In genomic region chr5:112915831-112916230, GRCh38 we compare ENCODE assay signal across 16 cellular contexts. TPM values are rescaled to one million over a fixed set of nuclear protein-coding genes. Genes with fewer than 3 reads are reported as not detected.
DNase-seq lines count a peak whose midpoint lies in the region; ATAC-seq, FAIRE-seq and TF ChIP-seq lines count a peak whose summit lies in the region.
"Had no signal": no experiment of that assay in that cellular context is flagged by ENCODE, and none has a peak within 500 bp of the region (broad histone marks: within the 10 kb centered on the region; RNA-seq: fewer than 3 reads in every experiment).

No MANE protein-coding gene starts in this region.

- no peak overlapping the region for H3K4me3 ChIP-seq in mucosa of descending colon
- H3K4me3 ChIP-seq: heart left ventricle had no signal

- TF ChIP-seq CTCF in mucosa of descending colon (IDR thresholded peaks at IDR 0.05) = no peak

- no peak for TF ChIP-seq POLR2A in GM12891 (IDR thresholded peaks at IDR 0.05; ENCODE audit: low read depth, low read length)

- peak overlapping the region; percentile 76 for H3K27ac Mint-ChIP-seq in activated CD8-positive, alpha-beta memory T cell treated with anti-CD3 and anti-CD28 coated beads, Interleukin-2, amount 10 ng/mL, durations not matched to agents 7 days and 5 days
- H3K27ac Mint-ChIP-seq: mesothelial cell of epicardium had no signal

- H3K4me1 ChIP-seq in mucosa of descending colon (ENCODE audit: low read depth) = peaks cover 31% of the 10 kb centered on the region

- no peak for FAIRE-seq in GM12891 (lab: Jason Lieb, UNC)
- FAIRE-seq: endometrium had no signal

- H3K4me1 Mint-ChIP-seq in activated CD8-positive, alpha-beta memory T cell treated with anti-CD3 and anti-CD28 coated beads, Interleukin-2, amount 10 ng/mL, durations not matched to agents 7 days and 5 days = peaks cover 70% of the 10 kb centered on the region

- no peaks in the 10 kb centered on the region for H3K9me3 Mint-ChIP-seq in activated CD8-positive, alpha-beta memory T cell treated with anti-CD3 and anti-CD28 coated beads, Interleukin-2, amount 10 ng/mL, durations not matched to agents 7 days and 5 days (ENCODE audit: low read depth)
- H3K9me3 Mint-ChIP-seq: mesothelial cell of epicardium had no signal

- H3K27me3 Mint-ChIP-seq in activated CD8-positive, alpha-beta memory T cell treated with anti-CD3 and anti-CD28 coated beads, Interleukin-2, amount 10 ng/mL, durations not matched to agents 7 days and 5 days = no peaks in the 10 kb centered on the region

- DNase-seq in activated CD8-positive, alpha-beta memory T cell treated with anti-CD3 and anti-CD28 coated beads, Interleukin-2, amount 10 ng/mL, durations not matched to agents 7 days and 5 days = no peak
- DNase-seq in activated CD8-positive, alpha-beta memory T cell treated with anti-CD3 and anti-CD28 coated beads for 24 hours = no peak
- DNase-seq in mucosa of descending colon (no peak), GM12891 (ENCODE audit: insufficient read length, low spot score) (no peak), SHP77 (lab: John Stamatoyannopoulos, UW) (no peak)
- DNase-seq: GDM1, heart left ventricle, MV-4-11, NCI-H446 had no signal

- H3K4me3 Mint-ChIP-seq in activated CD8-positive, alpha-beta memory T cell treated with anti-CD3 and anti-CD28 coated beads, Interleukin-2, amount 10 ng/mL, durations not matched to agents 7 days and 5 days = peak overlapping the region; percentile 6
- H3K4me3 Mint-ChIP-seq: mesothelial cell of epicardium had no signal

- H3K36me3 Mint-ChIP-seq in activated CD8-positive, alpha-beta memory T cell treated with anti-CD3 and anti-CD28 coated beads, Interleukin-2, amount 10 ng/mL, durations not matched to agents 7 days and 5 days = peaks cover 75% of the 10 kb centered on the region

- no peaks in the 10 kb centered on the region for H3K36me3 ChIP-seq in mucosa of descending colon (ENCODE audit: low read depth)

- ATAC-seq in activated CD8-positive, alpha-beta memory T cell treated with anti-CD3 and anti-CD28 coated beads, Interleukin-2, amount 10 ng/mL, durations not matched to agents 7 days and 5 days = peak; percentile 74
- peak; percentile 60 for ATAC-seq in GM19467 (IDR thresholded peaks at IDR 0.05; ENCODE audit: unreplicated experiment)
- peak; percentile 44 for ATAC-seq in HG03565 (IDR thresholded peaks at IDR 0.05; ENCODE audit: unreplicated experiment)
- ATAC-seq in mucosa of descending colon = peak; percentile 48
- ATAC-seq in HG03342 (IDR thresholded peaks at IDR 0.05; ENCODE audit: unreplicated experiment) = no peak
- ATAC-seq: heart left ventricle, sciatic nerve had no signal

- CTCF ChIA-PET in activated CD8-positive, alpha-beta memory T cell treated with anti-CD3 and anti-CD28 coated beads, Interleukin-2, amount 10 ng/mL, durations not matched to agents 7 days and 5 days (lab: Charles Lee) = interaction anchor here (0.6 to 1.7 kb wide), 11 partner anchors 9 to 224 kb away, joined by 3 to 6 read pairs (median 5); no protein-coding TSS in a partner anchor

- no peaks in the 10 kb centered on the region for H3K9me3 ChIP-seq in mucosa of descending colon
- H3K9me3 ChIP-seq: ascending aorta, heart left ventricle had no signal

- intact Hi-C loops in mucosa of descending colon (cut with DNase I, micrococcal nuclease) = no loop called here

TF ChIP-seq in GM12891, 5 proteins besides CTCF, POLR2A, EP300 and RAD21:
- no peak for TF ChIP-seq PAX5 (IDR thresholded peaks at IDR 0.05; ENCODE audit: insufficient read depth, low read length, severe bottlenecking)
- TF ChIP-seq SPI1 (IDR thresholded peaks at IDR 0.05; ENCODE audit: low read depth, low read length) = no peak
- TF ChIP-seq POLR2AphosphoS5 (IDR thresholded peaks at IDR 0.05; ENCODE audit: low read depth, low read length) = no peak
- no peak for TF ChIP-seq POU2F2 (IDR thresholded peaks at IDR 0.05; ENCODE audit: low read depth, low read length)
- TF ChIP-seq TAF1 (IDR thresholded peaks at IDR 0.05; ENCODE audit: low read depth, low read length) = no peak

RNA-seq across cellular contexts. Expression of gene REEP5, which starts 6.2 kb away (rescaled TPM):
- total RNA-seq in activated CD8-positive, alpha-beta memory T cell treated with anti-CD3 and anti-CD28 coated beads, Interleukin-2, amount 10 ng/mL, durations not matched to agents 7 days and 5 days = 10 to 100 TPM; 91.0 to 97.0 TPM
- total RNA-seq in mucosa of descending colon = 10 to 100 TPM; 58.6 to 83.8 (median 75.7) TPM
- 24.8 TPM for polyA plus RNA-seq in GM12891 (2012; ENCODE audit: low read depth, missing spikeins)

RNA-seq across cellular contexts. Expression of gene SRP19, which starts 54.7 kb away (rescaled TPM):
- total RNA-seq in activated CD8-positive, alpha-beta memory T cell treated with anti-CD3 and anti-CD28 coated beads, Interleukin-2, amount 10 ng/mL, durations not matched to agents 7 days and 5 days = 10 to 100 TPM; 50.1 to 55.9 TPM
- 10 to 100 TPM; 22.0 to 32.0 (median 26.9) TPM for total RNA-seq in mucosa of descending colon
- polyA plus RNA-seq in GM12891 (2012; ENCODE audit: low read depth, missing spikeins) = 72.7 TPM
